16 cellular contexts compared by ENCODE assay signal in genomic region chr15:100308222-100309007, GRCh38. TPM values are rescaled to one million over a fixed set of nuclear protein-coding genes. Genes with fewer than 3 reads are reported as not detected.
A peak's percentile ranks its signal among the peaks of the same experiment; 100 is the strongest.
DNase-seq lines count a peak whose midpoint lies in the region; ATAC-seq and TF ChIP-seq lines count a peak whose summit lies in the region.
"Had no signal": no experiment of that assay in that cellular context is flagged by ENCODE, and none has a peak within 500 bp of the region (broad histone marks: within the 10 kb centered on the region; RNA-seq: fewer than 3 reads in every experiment).

No MANE protein-coding gene starts in this region.

- H3K4me2 ChIP-seq in DND-41 (ENCODE audit: insufficient read depth, low read length): peak overlapping the region; percentile 65

- no peak overlapping the region for H2AFZ ChIP-seq in DND-41 (ENCODE audit: low read depth, low read length)

- ATAC-seq in DND-41 (ENCODE audit: insufficient read depth, low read depth): peak; percentile 10
- ATAC-seq in Right ventricle myocardium superior (ENCODE audit: poor library complexity): peak; percentile 69
- ATAC-seq in GM21825 (IDR thresholded peaks at IDR 0.05; ENCODE audit: unreplicated experiment): no peak
- ATAC-seq: lower lobe of right lung had no signal

- H3K27ac ChIP-seq in DND-41 (ENCODE audit: low read length) (peak overlapping the region; percentile 98), rectal smooth muscle tissue (ENCODE audit: low read depth, low read length) (peak overlapping the region; percentile 60)
- H3K27ac ChIP-seq: brain microvascular endothelial cell, lower lobe of right lung had no signal

- H3K36me3 ChIP-seq in DND-41 (ENCODE audit: insufficient read depth, low read length): peaks cover 73% of the 10 kb centered on the region
- peaks cover 2% of the 10 kb centered on the region for H3K36me3 ChIP-seq in rectal smooth muscle tissue (ENCODE audit: control insufficient read depth, insufficient read depth, low read length)
- H3K36me3 ChIP-seq: brain microvascular endothelial cell, lower lobe of right lung had no signal

- DNase-seq in DND-41: peak; percentile 34
- peak; percentile 34 for DNase-seq in SKM-1 (lab: John Stamatoyannopoulos, UW; ENCODE audit: unreplicated experiment)
- no peak for DNase-seq in Right ventricle myocardium superior
- no peak for DNase-seq in AG20443 (ENCODE audit: low spot score)
- DNase-seq in HUDEP-2 (lab: John Stamatoyannopoulos, UW; ENCODE audit: unreplicated experiment in 76 of 76): no peak
- DNase-seq in kidney tubule cell (ENCODE audit: low spot score): no peak
- DNase-seq: activated CD4-positive, alpha-beta T cell treated with anti-CD3 and anti-CD28 coated beads, Interleukin-2, amount 10 ng/mL, durations not matched to agents 24 days and 14 days; brain microvascular endothelial cell; DMS79 treated with DMSO at 0.1 percent for 48 hours; hippocampal formation; Karpas-422; lower lobe of right lung; nucleus accumbens; T-helper 1 cell had no signal

- H3K9ac ChIP-seq in DND-41 (ENCODE audit: low read depth, low read length): peak overlapping the region; percentile 62
- no peak overlapping the region for H3K9ac ChIP-seq in rectal smooth muscle tissue (ENCODE audit: low read length)

- H3K4me3 ChIP-seq in DND-41 (ENCODE audit: low read depth in 1 of 2, low read length in 2 of 2) (peak overlapping the region in 1 of 2 experiments; percentile 40; a peak in 2 of 4 replicates), rectal smooth muscle tissue (ENCODE audit: low read length) (no peak overlapping the region)
- H3K4me3 ChIP-seq: lower lobe of right lung had no signal

- no peak for TF ChIP-seq CTCF in DND-41 (IDR thresholded peaks at IDR 0.05; ENCODE audit: borderline replicate concordance, extremely low read depth, low read length, poor library complexity, severe bottlenecking)

- H4K20me1 ChIP-seq in DND-41 (ENCODE audit: insufficient read depth, low read length): no peaks in the 10 kb centered on the region

- H3K9me3 ChIP-seq in DND-41 (ENCODE audit: insufficient read depth, low read length, severe bottlenecking): peaks cover 7% of the 10 kb centered on the region
- H3K9me3 ChIP-seq: lower lobe of right lung had no signal

- H3K4me1 ChIP-seq in DND-41 (ENCODE audit: insufficient read depth, low read length) (peaks cover 81% of the 10 kb centered on the region), rectal smooth muscle tissue (ENCODE audit: control insufficient read depth, insufficient read depth, low read length) (peaks cover 17% of the 10 kb centered on the region)

- intact Hi-C loops in Right ventricle myocardium superior (cut with DNase I): no loop called here

- peaks cover 88% of the 10 kb centered on the region for H3K79me2 ChIP-seq in DND-41 (ENCODE audit: insufficient read depth, low read length)

- H3K27me3 ChIP-seq in DND-41 (ENCODE audit: insufficient read depth, low read length, poor library complexity): no peaks in the 10 kb centered on the region
- no peaks in the 10 kb centered on the region for H3K27me3 ChIP-seq in rectal smooth muscle tissue (ENCODE audit: control insufficient read depth, insufficient read depth, low read length)
- H3K27me3 ChIP-seq: brain microvascular endothelial cell had no signal

RNA-seq across cellular contexts. Expression of gene ADAMTS17, which starts 33.4 kb away (rescaled TPM):
- 1.7 TPM for total RNA-seq in Right ventricle myocardium superior

Comparison
In these comparisons a context has a peak if more than half of its experiments do, and no peak if none do; other contexts are left out.
1. DNase-seq: peak in DND-41 (single experiment) and SKM-1 (single experiment); none in Right ventricle myocardium superior (single experiment), AG20443 (single experiment), HUDEP-2 (0 of 76) and kidney tubule cell (single experiment).